In genomic region chr11:112292188-112292587, GRCh38 we compare ENCODE assay signal across 1 cellular context.
TF ChIP-seq lines count a peak whose summit lies in the region.

No MANE protein-coding gene starts in this region.

TF ChIP-seq in K562, 482 proteins besides CTCF, POLR2A, EP300 and RAD21 (continued from another document):
- no peak for TF ChIP-seq PRDM10 (IDR thresholded peaks at IDR 0.05; ENCODE audit: partially characterized antibody)
- no peak for TF ChIP-seq SRSF3 (IDR thresholded peaks at IDR 0.05; ENCODE audit: insufficient read depth, low read length)
- no peak for TF ChIP-seq ZNF398 (CRISPR knock-in tag; IDR thresholded peaks at IDR 0.05)
- TF ChIP-seq TAF15 (IDR thresholded peaks at IDR 0.05; ENCODE audit: low read depth, low read length), result no peak
